ENCODE assay signal across 12 cellular contexts in genomic region chr10:51244739-51245138, GRCh38.
DNase-seq lines count a peak whose midpoint lies in the region; TF ChIP-seq lines count a peak whose summit lies in the region.
"Had no signal": no experiment of that assay in that cellular context is flagged by ENCODE, and none has a peak within 500 bp of the region (broad histone marks: within the 10 kb centered on the region; RNA-seq: fewer than 3 reads in every experiment).

No MANE protein-coding gene starts in this region.

- H3K27ac ChIP-seq in suprapubic skin = no peak overlapping the region

- H3K4me1 Mint-ChIP-seq in activated T-helper 1 cell treated with anti-CD3 and anti-CD28 coated beads, Interleukin-12 subunit alpha, Interleukin-12 subunit beta, Interleukin-2, Interleukin-4 antibody, amounts not matched to agents 30 ng/mL and 10 ng/mL and 1 ng/mL, durations not matched to agents 14 hours and 24 hours and 36 hours (ENCODE audit: low read depth) = no peaks in the 10 kb centered on the region

- intact Hi-C loops in activated T-helper 1 cell treated with anti-CD3 and anti-CD28 coated beads, Interleukin-12 subunit alpha, Interleukin-12 subunit beta, Interleukin-2, Interleukin-4 antibody, amounts not matched to agents 30 ng/mL and 10 ng/mL and 1 ng/mL, durations not matched to agents 14 hours and 24 hours and 36 hours (cut with micrococcal nuclease) = no loop called here

- H3K4me3 Mint-ChIP-seq in activated T-helper 1 cell treated with anti-CD3 and anti-CD28 coated beads, Interleukin-12 subunit alpha, Interleukin-12 subunit beta, Interleukin-2, Interleukin-4 antibody, amounts not matched to agents 30 ng/mL and 10 ng/mL and 1 ng/mL, durations not matched to agents 14 hours and 24 hours and 36 hours = no peak overlapping the region

- H3K4me3 ChIP-seq in skeletal muscle cell (ENCODE audit: low read depth, low read length) (no peak overlapping the region), suprapubic skin (no peak overlapping the region)
- H3K4me3 ChIP-seq: thoracic aorta had no signal

- no peaks in the 10 kb centered on the region for H3K27me3 Mint-ChIP-seq in activated T-helper 1 cell treated with anti-CD3 and anti-CD28 coated beads, Interleukin-12 subunit alpha, Interleukin-12 subunit beta, Interleukin-2, Interleukin-4 antibody, amounts not matched to agents 30 ng/mL and 10 ng/mL and 1 ng/mL, durations not matched to agents 14 hours and 24 hours and 36 hours (ENCODE audit: insufficient read depth)

- no peaks in the 10 kb centered on the region for H3K27me3 ChIP-seq in suprapubic skin

- H3K9me3 ChIP-seq in suprapubic skin = no peaks in the 10 kb centered on the region
- H3K9me3 ChIP-seq: thoracic aorta had no signal

- H3K4me1 ChIP-seq in suprapubic skin = peaks cover 2% of the 10 kb centered on the region

- no peak for TF ChIP-seq POLR2A in suprapubic skin (IDR thresholded peaks at IDR 0.05)

- 31% methylated on average over 4 of the region's 4 CpGs for WGBS in suprapubic skin

- no peak for TF ChIP-seq CTCF in suprapubic skin (IDR thresholded peaks at IDR 0.05)

- DNase-seq in HS-27A (ENCODE audit: low read depth) = peak; percentile 27
- peak; percentile 83 for DNase-seq in dedifferentiated amniotic fluid mesenchymal stem cell (ENCODE audit: extremely low spot score)
- peak; percentile 70 for DNase-seq in islet precursor cell
- peak; percentile 80 for DNase-seq in skeletal muscle cell (ENCODE audit: low read depth)
- no peak for DNase-seq in stimulated activated CD4-positive, alpha-beta T cell treated with anti-CD3 and anti-CD28 coated beads, Interleukin-4, amount 100 ng/mL, for 1 hour
- DNase-seq in activated T-helper 1 cell treated with anti-CD3 and anti-CD28 coated beads, Interleukin-12 subunit alpha, Interleukin-12 subunit beta, Interleukin-2, Interleukin-4 antibody, amounts not matched to agents 30 ng/mL and 10 ng/mL and 1 ng/mL, durations not matched to agents 14 hours and 24 hours and 36 hours (ENCODE audit: low spot score) = no peak
- no peak for DNase-seq in suprapubic skin (ENCODE audit: low spot score in 2 of 2)
- no peak for DNase-seq in GF-D8 (lab: John Stamatoyannopoulos, UW)
- DNase-seq: GDM1, NCI-H2107 had no signal

- H3K36me3 ChIP-seq in suprapubic skin = no peaks in the 10 kb centered on the region
- H3K36me3 ChIP-seq: thoracic aorta had no signal

- H3K36me3 Mint-ChIP-seq in activated T-helper 1 cell treated with anti-CD3 and anti-CD28 coated beads, Interleukin-12 subunit alpha, Interleukin-12 subunit beta, Interleukin-2, Interleukin-4 antibody, amounts not matched to agents 30 ng/mL and 10 ng/mL and 1 ng/mL, durations not matched to agents 14 hours and 24 hours and 36 hours (ENCODE audit: low read depth) = no peaks in the 10 kb centered on the region

- H3K27ac Mint-ChIP-seq in activated T-helper 1 cell treated with anti-CD3 and anti-CD28 coated beads, Interleukin-12 subunit alpha, Interleukin-12 subunit beta, Interleukin-2, Interleukin-4 antibody, amounts not matched to agents 30 ng/mL and 10 ng/mL and 1 ng/mL, durations not matched to agents 14 hours and 24 hours and 36 hours = no peak overlapping the region
- H3K27ac Mint-ChIP-seq: activated T-helper 2 cell treated with anti-CD3 and anti-CD28 coated beads, Interferon-gamma antibody, Interleukin-2, Interleukin-4, amounts not matched to agents 10 μg/mL and 5 μg/mL and 100 μg/mL, durations not matched to agents 14 hours and 24 hours and 36 hours had no signal

- no peak for TF ChIP-seq EP300 in suprapubic skin (IDR thresholded peaks at IDR 0.05)

- H3K9me3 Mint-ChIP-seq in activated T-helper 1 cell treated with anti-CD3 and anti-CD28 coated beads, Interleukin-12 subunit alpha, Interleukin-12 subunit beta, Interleukin-2, Interleukin-4 antibody, amounts not matched to agents 30 ng/mL and 10 ng/mL and 1 ng/mL, durations not matched to agents 14 hours and 24 hours and 36 hours = no peaks in the 10 kb centered on the region
- H3K9me3 Mint-ChIP-seq: activated T-helper 2 cell treated with anti-CD3 and anti-CD28 coated beads, Interferon-gamma antibody, Interleukin-2, Interleukin-4, amounts not matched to agents 10 μg/mL and 5 μg/mL and 100 μg/mL, durations not matched to agents 14 hours and 24 hours and 36 hours had no signal

Comparison
In these comparisons a context has a peak if more than half of its experiments do, and no peak if none do; other contexts are left out.
1. DNase-seq: peak in HS-27A (single experiment), dedifferentiated amniotic fluid mesenchymal stem cell (single experiment), islet precursor cell (single experiment) and skeletal muscle cell (single experiment); none in stimulated activated CD4-positive, alpha-beta T cell treated with anti-CD3 and anti-CD28 coated beads, Interleukin-4, amount 100 ng/mL, for 1 hour (single experiment), activated T-helper 1 cell treated with anti-CD3 and anti-CD28 coated beads, Interleukin-12 subunit alpha, Interleukin-12 subunit beta, Interleukin-2, Interleukin-4 antibody, amounts not matched to agents 30 ng/mL and 10 ng/mL and 1 ng/mL, durations not matched to agents 14 hours and 24 hours and 36 hours (single experiment), suprapubic skin (0 of 2) and GF-D8 (single experiment).